33 cellular contexts compared by ENCODE assay signal in genomic region chr7:39661960-39662359, GRCh38.
"Had no signal": no experiment of that assay in that cellular context is flagged by ENCODE, and none has a peak within 500 bp of the region (broad histone marks: within the 10 kb centered on the region; RNA-seq: fewer than 3 reads in every experiment).

No MANE protein-coding gene starts in this region.

- H3K27me3 ChIP-seq: adrenal gland, body of pancreas, esophagus squamous epithelium, gastroesophageal sphincter had no signal

- DNase-seq: activated CD4-positive, alpha-beta memory T cell treated with anti-CD3 and anti-CD28 coated beads, Interleukin-2, amount 10 ng/mL, durations not matched to agents 7 days and 5 days; activated CD4-positive, alpha-beta T cell treated with anti-CD3 and anti-CD28 coated beads for 36 hours; activated CD4-positive, alpha-beta T cell treated with anti-CD3 and anti-CD28 coated beads, Interleukin-2, amount 10 ng/mL, durations not matched to agents 7 days and 5 days; activated CD4-positive, alpha-beta T cell treated with anti-CD3 and anti-CD28 coated beads, Interleukin-2, amount 50 U/mL, for 4 hours; activated CD4-positive, CD25-positive, alpha-beta regulatory T cell; activated CD4-positive, CD25-positive, alpha-beta regulatory T cell treated with anti-CD3 and anti-CD28 coated beads, Interleukin-2, amount 50 U/mL, for 72 hours; activated CD8-positive, alpha-beta memory T cell treated with anti-CD3 and anti-CD28 coated beads, Interleukin-2, amount 50 U/mL, for 48 hours; activated gamma-delta T cell; activated naive CD4-positive, alpha-beta T cell; activated naive CD4-positive, alpha-beta T cell treated with anti-CD3 and anti-CD28 coated beads, Interleukin-2, amount 10 ng/mL, durations not matched to agents 7 days and 5 days; activated T-cell treated with anti-CD3 and anti-CD28 coated beads for 4 hours; activated T-cell treated with anti-CD3 and anti-CD28 coated beads, Interleukin-2, amount 50 U/mL, for 24 hours; activated T-cell treated with anti-CD3 and anti-CD28 coated beads, Interleukin-2, amount 50 U/mL, for 72 hours; adrenal gland; amygdala; aorta; body of pancreas; caudate nucleus; cortex of kidney; dermis blood vessel endothelial cell; effector CD4-positive, alpha-beta T cell; effector memory CD8-positive, alpha-beta T cell; esophagus squamous epithelium; foreskin melanocyte; head of caudate nucleus; hippocampal formation; T-helper 17 cell; T1000 had no signal

- FAIRE-seq: colon, endothelial cell of umbilical vein had no signal

- ATAC-seq: activated CD4-positive, alpha-beta T cell treated with anti-CD3 and anti-CD28 coated beads for 36 hours; activated naive CD4-positive, alpha-beta T cell treated with anti-CD3 and anti-CD28 coated beads, Interleukin-2, amount 50 U/mL, for 72 hours; body of pancreas; effector memory CD8-positive, alpha-beta T cell; gastroesophageal sphincter; T-helper 17 cell had no signal

- H3K27ac ChIP-seq: adrenal gland, body of pancreas, epithelial cell of prostate, esophagus squamous epithelium, gastroesophageal sphincter had no signal

- H3K4me1 ChIP-seq: body of pancreas had no signal

- H3K4me3 ChIP-seq: adrenal gland, body of pancreas, esophagus squamous epithelium, gastroesophageal sphincter had no signal

- H3K9me3 ChIP-seq: adrenal gland, body of pancreas, gastroesophageal sphincter had no signal

- H3K36me3 ChIP-seq: adrenal gland, gastroesophageal sphincter had no signal
